ENCODE assay signal across 10 cellular contexts in the genomic region with DNA sequence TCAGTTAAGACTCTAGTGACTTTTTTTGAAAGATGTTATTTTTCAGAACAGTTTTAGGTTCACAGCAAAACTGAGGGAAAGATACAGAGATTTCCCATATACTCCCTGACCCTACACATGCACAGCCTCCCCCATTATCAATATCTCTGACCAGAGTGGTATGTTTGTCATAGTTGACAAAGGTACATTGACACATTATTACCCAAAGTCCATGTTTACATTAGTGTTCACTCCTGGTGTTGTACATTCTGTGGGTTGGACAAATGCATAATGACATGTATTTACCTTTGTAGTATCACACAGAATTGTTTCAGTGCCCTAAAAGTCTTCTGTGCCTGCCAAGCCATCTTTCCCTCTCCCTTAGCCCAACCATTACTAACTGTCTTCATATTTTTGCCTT.
"Had no signal": no experiment of that assay in that cellular context is flagged by ENCODE, and none has a peak within 500 bp of the region (broad histone marks: within the 10 kb centered on the region; RNA-seq: fewer than 3 reads in every experiment).

No MANE protein-coding gene starts in this region.

- DNase-seq: GM23248, GOT3, H7, HFFc6, IMR-90, KG1 had no signal

- H3K4me3 ChIP-seq: GM23248, HAP-1, K562 had no signal

- FAIRE-seq: K562 had no signal

- H3K4me1 ChIP-seq: HAP-1 had no signal

- H3K9me3 ChIP-seq: HAP-1 had no signal

- ATAC-seq: HCT116, K562 had no signal

- H3K36me3 ChIP-seq: HAP-1 had no signal

- H2AFZ ChIP-seq: GM23248 had no signal

- H3K27ac ChIP-seq: GM23248, HL-60 had no signal
